ENCODE assay signal across 11 cellular contexts in genomic region chr2:238846503-238847431, GRCh38. TPM values are rescaled to one million over a fixed set of nuclear protein-coding genes. Genes with fewer than 3 reads are reported as not detected.
DNase-seq lines count a peak whose midpoint lies in the region; ATAC-seq and TF ChIP-seq lines count a peak whose summit lies in the region.
"Had no signal": no experiment of that assay in that cellular context is flagged by ENCODE, and none has a peak within 500 bp of the region (broad histone marks: within the 10 kb centered on the region; RNA-seq: fewer than 3 reads in every experiment).

No MANE protein-coding gene starts in this region.

- ATAC-seq in GM23338 (peak; percentile 53), HG02798 (IDR thresholded peaks at IDR 0.05; ENCODE audit: poor library complexity, unreplicated experiment) (no peak), HG03342 (IDR thresholded peaks at IDR 0.05; ENCODE audit: unreplicated experiment) (no peak)

- H3K36me3 ChIP-seq in GM23338 (ENCODE audit: insufficient read depth) = no peaks in the 10 kb centered on the region
- no peaks in the 10 kb centered on the region for H3K36me3 ChIP-seq in kidney epithelial cell (ENCODE audit: control insufficient read depth, insufficient read depth, low read length)
- no peaks in the 10 kb centered on the region for H3K36me3 ChIP-seq in skeletal muscle tissue (ENCODE audit: control insufficient read depth in 3 of 3, insufficient read depth in 3 of 3, low read length in 3 of 3)

- H3K27ac ChIP-seq in GM23338 (ENCODE audit: low read depth) (no peak overlapping the region), skeletal muscle tissue (ENCODE audit: low read depth, low read length) (no peak overlapping the region)

- peak overlapping the region in 2 of 3 donors; percentile 50 to 66 for H3K9ac ChIP-seq in skeletal muscle tissue (ENCODE audit: low read depth in 1 of 3, low read length in 3 of 3)

- H3K27me3 ChIP-seq in GM23338 (ENCODE audit: insufficient read depth) (peaks cover 88% of the 10 kb centered on the region), kidney epithelial cell (ENCODE audit: control insufficient read depth, insufficient read depth, low read length) (peaks cover 37% of the 10 kb centered on the region), skeletal muscle tissue (ENCODE audit: control insufficient read depth in 3 of 3, insufficient read depth in 3 of 3, low read length in 3 of 3) (peaks cover 57 to 74% (median 68%) of the 10 kb centered on the region in 3 donors)

- H3F3A ChIP-seq in GM23338 (replicated peaks; ENCODE audit: low read depth) = no peaks in the 10 kb centered on the region

- no peak overlapping the region for H3K27ac Mint-ChIP-seq in GM23338

- H3K36me3 Mint-ChIP-seq in GM23338 (ENCODE audit: low read depth) = no peaks in the 10 kb centered on the region; the same call in 2 of the 3 replicates

- H3K9me2 ChIP-seq in GM23338 (ENCODE audit: insufficient read depth) = no peaks in the 10 kb centered on the region

- H3K79me2 ChIP-seq in GM23338 (replicated peaks; ENCODE audit: insufficient read depth) = peaks cover 4% of the 10 kb centered on the region; the same call in 1 of the 2 replicates

- no peaks in the 10 kb centered on the region for H3K9me3 ChIP-seq in skeletal muscle tissue (ENCODE audit: control insufficient read depth in 3 of 3, low read length in 3 of 3)

- H3K4me2 ChIP-seq in GM23338 = peak overlapping the region; percentile 89

- H3K4me3 ChIP-seq in GM23338 = peak overlapping the region; percentile 66
- H3K4me3 ChIP-seq in kidney epithelial cell (ENCODE audit: low read depth, low read length) = peak overlapping the region; percentile 44
- H3K4me3 ChIP-seq in skeletal muscle tissue (ENCODE audit: low read length in 3 of 3) = peak overlapping the region; percentile 48 to 70 (median 54)

- H3K4me1 ChIP-seq in GM23338 (ENCODE audit: insufficient read depth) (peaks cover 11% of the 10 kb centered on the region), skeletal muscle tissue (ENCODE audit: control insufficient read depth in 3 of 3, insufficient read depth in 3 of 3, low read length in 3 of 3) (peaks cover 6 to 20% (median 7%) of the 10 kb centered on the region in 3 donors)

- peak overlapping the region; percentile 61 for H3K4me3 Mint-ChIP-seq in GM23338

- H4K20me1 ChIP-seq in GM23338 (replicated peaks; ENCODE audit: insufficient read depth) = peaks cover 26% of the 10 kb centered on the region

- TF ChIP-seq CTCF in GM23338 (conservative IDR thresholded peaks at IDR 0.05; ENCODE audit: low read depth in 2 of 2) = no peak; a peak in 1 of 4 replicates
- no peak for TF ChIP-seq CTCF in kidney epithelial cell (IDR thresholded peaks at IDR 0.05; ENCODE audit: insufficient read depth, low read length, poor library complexity, severe bottlenecking)

- H3K9me3 Mint-ChIP-seq in GM23338 = no peaks in the 10 kb centered on the region

- peaks cover 65% of the 10 kb centered on the region for H3K27me3 Mint-ChIP-seq in GM23338 (ENCODE audit: insufficient read depth, low read depth, poor library complexity)

- DNase-seq in GM23338 (ENCODE audit: low spot score) (peak; percentile 64), ecto neural progenitor cell (ENCODE audit: low spot score) (peak; percentile 73), kidney epithelial cell (ENCODE audit: low read depth) (no peak), A172 (ENCODE audit: low spot score) (no peak)
- no peak for DNase-seq in stimulated activated CD4-positive, alpha-beta T cell treated with anti-CD3 and anti-CD28 coated beads, Interleukin-12 subunit alpha, Interleukin-12 subunit beta, amount 100 ng/mL, for 4 hours
- DNase-seq: activated CD4-positive, alpha-beta T cell treated with anti-CD3 and anti-CD28 coated beads, Interleukin-2, amount 50 U/mL, for 48 hours; effector CD4-positive, alpha-beta T cell; NCI-H526 treated with DMSO at 0.1 percent for 48 hours had no signal

- peaks cover 10% of the 10 kb centered on the region for H3K4me1 Mint-ChIP-seq in GM23338

- peak overlapping the region; percentile 96 for H2AFZ ChIP-seq in GM23338

TF ChIP-seq in GM23338, 12 proteins besides CTCF, POLR2A, EP300 and RAD21:
- peak; percentile 55 for TF ChIP-seq EZH2 (IDR thresholded peaks at IDR 0.05; ENCODE audit: low read depth, unreplicated experiment)
- no peak for TF ChIP-seq ETS1 (IDR thresholded peaks at IDR 0.05)
- peak; percentile 15 for TF ChIP-seq EZH2phosphoT487 (IDR thresholded peaks at IDR 0.05; ENCODE audit: unreplicated experiment)

RNA-seq across cellular contexts. Expression of gene TWIST2, which starts 1.1 kb away (rescaled TPM):
- total RNA-seq in GM23338 (2014; rRNA removed; shearing (Covaris generic)) = 12.5 and 13.6 TPM in 2 replicates
- 6.0 and 7.0 TPM in 2 replicates for polyA plus RNA-seq in GM23338 (2016; fragmentation: Nextera tagmentation; extraction: Ambion mirVana)
- 1.8 and 4.2 TPM in 2 replicates for total RNA-seq in kidney epithelial cell
- total RNA-seq in skeletal muscle tissue = 6.8 TPM
- total RNA-seq in A172 (2014; rRNA removed; shearing (Covaris generic)) = 32.3 and 38.8 TPM in 2 replicates

Comparison
In these comparisons a context has a peak if more than half of its experiments do, and no peak if none do; other contexts are left out.
1. DNase-seq: peak in GM23338 (single experiment) and ecto neural progenitor cell (single experiment); none in kidney epithelial cell (single experiment), A172 (single experiment) and stimulated activated CD4-positive, alpha-beta T cell treated with anti-CD3 and anti-CD28 coated beads, Interleukin-12 subunit alpha, Interleukin-12 subunit beta, amount 100 ng/mL, for 4 hours (single experiment).
2. Peak in every context shown above with its lines, with median percentiles within 50 percentile points of each other: H3K4me3 ChIP-seq.